Comparison of ENCODE assay signal across 13 cellular contexts in genomic region chr1:50474859-50475809, GRCh38.
DNase-seq lines count a peak whose midpoint lies in the region; ATAC-seq and TF ChIP-seq lines count a peak whose summit lies in the region.
"Had no signal": no experiment of that assay in that cellular context is flagged by ENCODE, and none has a peak within 500 bp of the region (broad histone marks: within the 10 kb centered on the region; RNA-seq: fewer than 3 reads in every experiment).

No MANE protein-coding gene starts in this region.

- POLR2A ChIA-PET in RWPE1 (lab: Yijun Ruan, JAX; ENCODE audit: low non-redundant PET), result no interaction called here

- CTCF ChIA-PET in RWPE1 (lab: Yijun Ruan, JAX), result no interaction called here

- TF ChIP-seq CTCF in RWPE1 (conservative IDR thresholded peaks at IDR 0.05; ENCODE audit: low read depth) (no peak), foreskin fibroblast (IDR thresholded peaks at IDR 0.05; ENCODE audit: low read depth, low read length) (no peak), retinal pigment epithelial cell (conservative IDR thresholded peaks at IDR 0.05; ENCODE audit: low read depth, low read length) (no peak)

- no peak for ATAC-seq in HG03354 (IDR thresholded peaks at IDR 0.05; ENCODE audit: poor library complexity, severe bottlenecking, unreplicated experiment)

- no peak overlapping the region for H3K27ac ChIP-seq in RWPE1
- H3K27ac ChIP-seq: SJSA1, suprapubic skin had no signal

- DNase-seq in NCI-H748 (lab: John Stamatoyannopoulos, UW; ENCODE audit: unreplicated experiment) (peak; percentile 9), NCI-H748 treated with DMSO at 0.1 percent for 48 hours (lab: John Stamatoyannopoulos, UW) (no peak), RWPE1 (ENCODE audit: low spot score) (peak; percentile 13), foreskin fibroblast (peak; percentile 9 to 39), retinal pigment epithelial cell (ENCODE audit: low read depth) (peak; percentile 5), activated gamma-delta T cell treated with Interleukin-2 at 50 U/mL for 16 hours (no peak), GOT3 (lab: John Stamatoyannopoulos, UW) (no peak)
- DNase-seq: central memory CD4-positive, alpha-beta T cell; mesenchymal stem cell; NCI-H2081 treated with DMSO at 0.1 percent for 48 hours had no signal

- H3K4me3 ChIP-seq in foreskin fibroblast (ENCODE audit: low read depth in 1 of 2, low read length in 2 of 2) (no peak overlapping the region), retinal pigment epithelial cell (ENCODE audit: low read length) (no peak overlapping the region)
- H3K4me3 ChIP-seq: SJSA1, suprapubic skin had no signal

Comparison
In these comparisons a context has a peak if more than half of its experiments do, and no peak if none do; other contexts are left out.
1. DNase-seq: peak in NCI-H748 (single experiment), RWPE1 (single experiment), foreskin fibroblast (2 of 2) and retinal pigment epithelial cell (single experiment); none in NCI-H748 treated with DMSO at 0.1 percent for 48 hours (single experiment), activated gamma-delta T cell treated with Interleukin-2 at 50 U/mL for 16 hours (single experiment) and GOT3 (single experiment).